ENCODE assay signal across 8 cellular contexts in the genomic region with DNA sequence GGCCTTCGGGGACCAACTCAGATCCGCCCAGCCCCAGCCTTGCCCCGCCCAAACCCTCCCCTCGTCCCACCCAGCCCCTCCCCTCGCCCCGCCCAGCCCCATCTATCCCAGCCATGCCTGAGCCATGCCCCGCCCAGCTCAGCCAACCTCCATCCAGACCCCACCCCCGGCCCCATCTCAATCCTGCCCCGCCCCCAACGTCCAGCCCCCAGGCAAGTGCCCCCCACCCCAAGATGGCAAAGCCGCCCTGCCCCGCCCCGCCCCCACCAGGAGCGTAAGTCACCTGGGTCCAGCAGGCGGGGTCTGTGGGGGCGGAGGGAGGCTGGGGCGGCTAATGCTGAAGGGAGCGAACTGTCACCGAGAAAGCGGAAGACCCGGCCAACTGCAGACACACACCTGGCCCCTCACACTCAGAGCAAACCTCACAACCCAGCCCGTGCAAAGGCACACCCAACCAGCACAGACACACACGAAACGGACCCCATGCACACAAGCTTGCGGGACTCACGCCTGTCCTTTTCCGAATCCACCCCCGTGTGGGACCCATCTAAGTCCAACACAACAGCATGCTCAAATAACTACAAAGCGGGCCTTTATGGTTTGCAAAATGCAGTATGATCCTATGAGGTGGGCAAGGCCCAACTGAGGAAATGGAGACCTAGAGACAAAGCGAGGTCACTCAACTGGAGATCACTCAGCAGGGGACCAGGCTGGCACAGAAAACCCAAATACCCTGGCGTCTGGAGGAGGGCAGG. TPM values are rescaled to one million over a fixed set of nuclear protein-coding genes. Genes with fewer than 3 reads are reported as not detected.
DNase-seq lines count a peak whose midpoint lies in the region; ATAC-seq and TF ChIP-seq lines count a peak whose summit lies in the region.

No MANE protein-coding gene starts in this region.

- H3K9ac ChIP-seq in OCI-LY1 (ENCODE audit: low read length): peak overlapping the region; percentile 51; the same call in 1 of the 2 replicates
- peak overlapping the region in 2 of 3 donors; percentile 33 to 71 for H3K9ac ChIP-seq in skeletal muscle tissue (ENCODE audit: low read depth in 1 of 3, low read length in 3 of 3)

- H3K27ac ChIP-seq in OCI-LY1 (ENCODE audit: low read depth, low read length, poor library complexity, severe bottlenecking): peak overlapping the region; percentile 94
- peak overlapping the region; percentile 56 for H3K27ac ChIP-seq in skeletal muscle tissue (ENCODE audit: low read depth, low read length)

- ATAC-seq in HG02623 (IDR thresholded peaks at IDR 0.05; ENCODE audit: unreplicated experiment) (peak; percentile 4), left cardiac atrium (peak; percentile 10 to 16), HG03565 (IDR thresholded peaks at IDR 0.05; ENCODE audit: unreplicated experiment) (no peak)

- peak overlapping the region; percentile 55 for H3K4me3 ChIP-seq in OCI-LY1 (ENCODE audit: low read depth, low read length, poor library complexity, severe bottlenecking)
- H3K4me3 ChIP-seq in skeletal muscle tissue (ENCODE audit: low read length in 3 of 3): peak overlapping the region; percentile 69 to 82 (median 79)

- H3K4me1 ChIP-seq in OCI-LY1 (ENCODE audit: insufficient read depth, low read length, severe bottlenecking): peaks cover 25% of the 10 kb centered on the region
- peaks cover 16 to 26% (median 19%) of the 10 kb centered on the region in 3 donors for H3K4me1 ChIP-seq in skeletal muscle tissue (ENCODE audit: control insufficient read depth in 3 of 3, insufficient read depth in 3 of 3, low read length in 3 of 3)

- TF ChIP-seq CTCF in OCI-LY1 (IDR thresholded peaks at IDR 0.05; ENCODE audit: low read length): no peak

- H3K27me3 ChIP-seq in OCI-LY1 (ENCODE audit: insufficient read depth, low read length): no peaks in the 10 kb centered on the region
- H3K27me3 ChIP-seq in skeletal muscle tissue (ENCODE audit: control insufficient read depth in 3 of 3, insufficient read depth in 3 of 3, low read length in 3 of 3): no peaks in the 10 kb centered on the region

- no peaks in the 10 kb centered on the region for H3K79me2 ChIP-seq in OCI-LY1 (ENCODE audit: insufficient read depth, low read length)

- intact Hi-C loops in left cardiac atrium (cut with DNase I): no loop called here

- H4K20me1 ChIP-seq in OCI-LY1 (ENCODE audit: insufficient read depth, low read length): no peaks in the 10 kb centered on the region

- no peaks in the 10 kb centered on the region for H3K9me3 ChIP-seq in OCI-LY1 (ENCODE audit: low read length)
- no peaks in the 10 kb centered on the region for H3K9me3 ChIP-seq in skeletal muscle tissue (ENCODE audit: control insufficient read depth in 3 of 3, low read length in 3 of 3)

- H3K4me2 ChIP-seq in OCI-LY1 (ENCODE audit: low read length): peak overlapping the region; percentile 83

- H3K9me2 ChIP-seq in OCI-LY1 (ENCODE audit: low read depth, low read length): no peaks in the 10 kb centered on the region

- 0 out of 2 replicates have a peak, but pooled peaks cover 4% of the 10 kb centered on the region for H3F3A ChIP-seq in OCI-LY1 (ENCODE audit: insufficient read depth, low read length)

- H2AFZ ChIP-seq in OCI-LY1 (ENCODE audit: low read length): no peak overlapping the region

- H3K36me3 ChIP-seq in OCI-LY1 (ENCODE audit: insufficient read depth, low read length) (no peaks in the 10 kb centered on the region), skeletal muscle tissue (ENCODE audit: control insufficient read depth in 3 of 3, insufficient read depth in 3 of 3, low read length in 3 of 3) (peaks cover 5 to 11% (median 6%) of the 10 kb centered on the region in 3 donors)

- DNase-seq in ELF-1 (ENCODE audit: low read depth, low spot score) (peak; percentile 64), left cardiac atrium (peak; percentile 65), Ammon's horn (ENCODE audit: low spot score) (no peak)
- DNase-seq in activated naive CD4-positive, alpha-beta T cell treated with anti-CD3 and anti-CD28 coated beads, Interleukin-2, amount 50 U/mL, for 16 hours: peak; percentile 69

RNA-seq across cellular contexts. Expression of a gene that starts 11.5 kb away (rescaled TPM):
- total RNA-seq in left cardiac atrium (10 to 100 TPM; 70.4 to 71.4 TPM), skeletal muscle tissue (148 TPM)

RNA-seq across cellular contexts. Expression of a gene that starts 13.9 kb away (rescaled TPM):
- total RNA-seq in left cardiac atrium (100 to 1,000 TPM; 335 to 369 TPM), skeletal muscle tissue (2.1 TPM)

RNA-seq across cellular contexts. Expression of a gene that starts 46.5 kb away (rescaled TPM):
- total RNA-seq in left cardiac atrium (10 to 100 TPM; 15.2 to 18.8 TPM), skeletal muscle tissue (62.6 TPM)

RNA-seq across cellular contexts. Expression of a gene that starts 53.8 kb away (rescaled TPM):
- total RNA-seq in left cardiac atrium (not detected), skeletal muscle tissue (0.52 TPM)

Comparison
In these comparisons a context has a peak if more than half of its experiments do, and no peak if none do; other contexts are left out.
1. RNA of a gene that starts 13.9 kb away (total RNA-seq): 335 to 369 TPM in left cardiac atrium; 2.1 TPM in skeletal muscle tissue (single experiment); every median in the first group is over 100 times any median in the second.